ENCODE assay signal across 1 cellular context in the genomic region with DNA sequence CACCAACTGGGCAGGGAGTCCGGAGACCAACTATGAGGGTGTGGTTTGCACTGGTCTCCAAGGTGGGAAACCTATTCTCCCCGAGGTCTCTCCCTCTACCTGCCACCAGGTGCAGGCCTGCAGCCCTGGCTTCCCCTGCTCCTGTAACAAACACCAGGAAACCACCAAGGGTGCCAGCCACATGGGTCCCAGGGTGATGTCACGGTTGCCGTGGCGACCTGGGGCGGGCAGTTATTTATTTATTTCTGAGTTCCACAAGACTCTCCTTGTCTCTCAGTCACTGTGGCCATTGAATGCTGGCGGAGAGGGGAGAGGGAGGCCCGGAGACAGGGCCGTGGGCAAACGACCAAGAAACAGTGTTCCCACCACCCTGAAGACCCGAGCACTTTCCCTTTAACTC.
TF ChIP-seq lines count a peak whose summit lies in the region.

No MANE protein-coding gene starts in this region.

TF ChIP-seq in SK-N-SH, 30 proteins besides CTCF, POLR2A, EP300 and RAD21:
- TF ChIP-seq TEAD4 (IDR thresholded peaks at IDR 0.05; ENCODE audit: borderline replicate concordance, insufficient read depth) (no peak), RFX5 (IDR thresholded peaks at IDR 0.05; ENCODE audit: low read length) (peak; percentile 93)
